1 cellular context compared by ENCODE assay signal in genomic region chr20:61577065-61577464, GRCh38.
TF ChIP-seq lines count a peak whose summit lies in the region.

No MANE protein-coding gene starts in this region.

TF ChIP-seq in HepG2, 621 proteins besides CTCF, POLR2A, EP300 and RAD21 (continued from another document):
- TF ChIP-seq, protein P1, sequence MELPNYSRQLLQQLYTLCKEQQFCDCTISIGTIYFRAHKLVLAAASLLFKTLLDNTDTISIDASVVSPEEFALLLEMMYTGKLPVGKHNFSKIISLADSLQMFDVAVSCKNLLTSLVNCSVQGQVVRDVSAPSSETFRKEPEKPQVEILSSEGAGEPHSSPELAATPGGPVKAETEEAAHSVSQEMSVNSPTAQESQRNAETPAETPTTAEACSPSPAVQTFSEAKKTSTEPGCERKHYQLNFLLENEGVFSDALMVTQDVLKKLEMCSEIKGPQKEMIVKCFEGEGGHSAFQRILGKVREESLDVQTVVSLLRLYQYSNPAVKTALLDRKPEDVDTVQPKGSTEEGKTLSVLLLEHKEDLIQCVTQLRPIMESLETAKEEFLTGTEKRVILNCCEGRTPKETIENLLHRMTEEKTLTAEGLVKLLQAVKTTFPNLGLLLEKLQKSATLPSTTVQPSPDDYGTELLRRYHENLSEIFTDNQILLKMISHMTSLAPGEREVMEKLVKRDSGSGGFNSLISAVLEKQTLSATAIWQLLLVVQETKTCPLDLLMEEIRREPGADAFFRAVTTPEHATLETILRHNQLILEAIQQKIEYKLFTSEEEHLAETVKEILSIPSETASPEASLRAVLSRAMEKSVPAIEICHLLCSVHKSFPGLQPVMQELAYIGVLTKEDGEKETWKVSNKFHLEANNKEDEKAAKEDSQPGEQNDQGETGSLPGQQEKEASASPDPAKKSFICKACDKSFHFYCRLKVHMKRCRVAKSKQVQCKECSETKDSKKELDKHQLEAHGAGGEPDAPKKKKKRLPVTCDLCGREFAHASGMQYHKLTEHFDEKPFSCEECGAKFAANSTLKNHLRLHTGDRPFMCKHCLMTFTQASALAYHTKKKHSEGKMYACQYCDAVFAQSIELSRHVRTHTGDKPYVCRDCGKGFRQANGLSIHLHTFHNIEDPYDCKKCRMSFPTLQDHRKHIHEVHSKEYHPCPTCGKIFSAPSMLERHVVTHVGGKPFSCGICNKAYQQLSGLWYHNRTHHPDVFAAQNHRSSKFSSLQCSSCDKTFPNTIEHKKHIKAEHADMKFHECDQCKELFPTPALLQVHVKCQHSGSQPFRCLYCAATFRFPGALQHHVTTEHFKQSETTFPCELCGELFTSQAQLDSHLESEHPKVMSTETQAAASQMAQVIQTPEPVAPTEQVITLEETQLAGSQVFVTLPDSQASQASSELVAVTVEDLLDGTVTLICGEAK (IDR thresholded peaks at IDR 0.05): peak; percentile 18; the same call in 1 of the 2 replicates
- TF ChIP-seq, protein P1 (CRISPR knock-in tag; IDR thresholded peaks at IDR 0.05): no peak
- peak; percentile 47 for TF ChIP-seq ATF7 (IDR thresholded peaks at IDR 0.05)
- no peak for TF ChIP-seq ATF7 (CRISPR knock-in tag; IDR thresholded peaks at IDR 0.05)
- peak; percentile 43; the same call in 1 of the 2 replicates for TF ChIP-seq FOXK2 (IDR thresholded peaks at IDR 0.05)
- TF ChIP-seq TRIM22 (IDR thresholded peaks at IDR 0.05): peak; percentile 99
- no peak for TF ChIP-seq FUBP1 (CRISPR knock-in tag; IDR thresholded peaks at IDR 0.05; ENCODE audit: borderline replicate concordance)
- TF ChIP-seq, protein P2, sequence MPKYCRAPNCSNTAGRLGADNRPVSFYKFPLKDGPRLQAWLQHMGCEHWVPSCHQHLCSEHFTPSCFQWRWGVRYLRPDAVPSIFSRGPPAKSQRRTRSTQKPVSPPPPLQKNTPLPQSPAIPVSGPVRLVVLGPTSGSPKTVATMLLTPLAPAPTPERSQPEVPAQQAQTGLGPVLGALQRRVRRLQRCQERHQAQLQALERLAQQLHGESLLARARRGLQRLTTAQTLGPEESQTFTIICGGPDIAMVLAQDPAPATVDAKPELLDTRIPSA (CRISPR knock-in tag; IDR thresholded peaks at IDR 0.05; ENCODE audit: borderline replicate concordance): no peak
- TF ChIP-seq NONO (IDR thresholded peaks at IDR 0.05): 0 out of 2 replicates have a peak, but pooled peaks have one; percentile 79
- no peak for TF ChIP-seq NONO (CRISPR knock-in tag; conservative IDR thresholded peaks at IDR 0.05)
- peak; percentile 93 for TF ChIP-seq PLRG1 (conservative IDR thresholded peaks at IDR 0.05)
- peak; percentile 96 for TF ChIP-seq ZNF282 (IDR thresholded peaks at IDR 0.05; ENCODE audit: partially characterized antibody)
- TF ChIP-seq SOX6 (IDR thresholded peaks at IDR 0.05): peak; percentile 82; the same call in 1 of the 2 replicates
- no peak for TF ChIP-seq SOX6 (CRISPR knock-in tag; IDR thresholded peaks at IDR 0.05)
- TF ChIP-seq ZKSCAN5 (CRISPR knock-in tag; IDR thresholded peaks at IDR 0.05): no peak
- no peak for TF ChIP-seq CREM (IDR thresholded peaks at IDR 0.05)
- no peak for TF ChIP-seq CREM (CRISPR knock-in tag; IDR thresholded peaks at IDR 0.05)
- TF ChIP-seq RAD51 (IDR thresholded peaks at IDR 0.05; ENCODE audit: borderline replicate concordance): 0 out of 2 replicates have a peak, but pooled peaks have one; percentile 26
- peak; percentile 88; the same call in 1 of the 2 replicates for TF ChIP-seq IKZF1 (IDR thresholded peaks at IDR 0.05)
- TF ChIP-seq ZNF607 (CRISPR knock-in tag; IDR thresholded peaks at IDR 0.05; ENCODE audit: borderline replicate concordance): no peak
- peak; percentile 75 for TF ChIP-seq PHB2 (IDR thresholded peaks at IDR 0.05; ENCODE audit: partially characterized antibody)
- peak; percentile 65 for TF ChIP-seq FOXP1 (IDR thresholded peaks at IDR 0.05)
- TF ChIP-seq FOXP1 (CRISPR knock-in tag; IDR thresholded peaks at IDR 0.05): no peak
